In the genomic region with DNA sequence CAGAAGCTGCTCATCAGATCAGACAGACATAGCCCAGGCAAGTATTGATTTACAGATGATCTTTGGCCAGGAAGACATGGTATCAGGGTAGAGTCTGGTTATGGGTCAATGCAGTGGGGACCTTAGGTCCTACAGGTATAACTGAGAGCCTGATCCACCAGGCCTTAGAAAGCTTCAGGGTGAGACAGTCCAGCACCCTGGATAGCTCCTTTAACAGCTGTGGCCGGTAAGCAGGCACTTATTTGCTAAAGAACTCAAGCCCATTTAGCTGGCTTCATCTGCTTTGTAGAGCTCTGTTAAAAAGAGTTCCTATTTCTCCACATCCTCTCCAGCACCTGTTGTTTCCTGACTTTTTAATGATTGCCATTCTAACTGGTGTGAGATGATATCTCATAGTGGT, we compare ENCODE assay signal across 11 cellular contexts. TPM values are rescaled to one million over a fixed set of nuclear protein-coding genes. Genes with fewer than 3 reads are reported as not detected.
DNase-seq lines count a peak whose midpoint lies in the region; FAIRE-seq and TF ChIP-seq lines count a peak whose summit lies in the region.
"Had no signal": no experiment of that assay in that cellular context is flagged by ENCODE, and none has a peak within 500 bp of the region (broad histone marks: within the 10 kb centered on the region; RNA-seq: fewer than 3 reads in every experiment).

No MANE protein-coding gene starts in this region.

- H3K4me1 ChIP-seq in astrocyte (ENCODE audit: insufficient read depth, low read length) = no peaks in the 10 kb centered on the region
- H3K4me1 ChIP-seq: psoas muscle had no signal

- H3K27me3 ChIP-seq in astrocyte (ENCODE audit: insufficient read depth, low read length) (no peaks in the 10 kb centered on the region), kidney epithelial cell (ENCODE audit: control insufficient read depth, insufficient read depth, low read length) (no peaks in the 10 kb centered on the region)

- H3K36me3 Mint-ChIP-seq in astrocyte (ENCODE audit: low read depth, unreplicated experiment) = no peaks in the 10 kb centered on the region
- H3K36me3 Mint-ChIP-seq: stimulated activated memory B cell treated with anti-CD40 and anti-IgM and Interleukin-4, amounts not matched to agents 10 μg/mL and 1 μg/mL and 100 μg/mL, for 72 hours had no signal

- no peak for FAIRE-seq in astrocyte (lab: Jason Lieb, UNC)

- no peak overlapping the region for H3K27ac ChIP-seq in astrocyte (ENCODE audit: low read depth, low read length)
- H3K27ac ChIP-seq: psoas muscle had no signal

- H2AFZ ChIP-seq in astrocyte (ENCODE audit: low read depth, low read length) = no peak overlapping the region

- H3K79me2 ChIP-seq in astrocyte (ENCODE audit: insufficient read depth, low read length) = no peaks in the 10 kb centered on the region

- H3K36me3 ChIP-seq in astrocyte (ENCODE audit: insufficient read depth, low read length) = no peaks in the 10 kb centered on the region
- H3K36me3 ChIP-seq in kidney epithelial cell (ENCODE audit: control insufficient read depth, insufficient read depth, low read length) = no peaks in the 10 kb centered on the region

- DNase-seq in Daoy (ENCODE audit: low read depth) (peak; percentile 15), astrocyte (ENCODE audit: low read depth) (peak; percentile 26), kidney epithelial cell (ENCODE audit: low read depth) (peak; percentile 16), midbrain (lab: John Stamatoyannopoulos, UW) (no peak), NCI-H1092 treated with DMSO at 0.1 percent for 48 hours (lab: John Stamatoyannopoulos, UW) (no peak), NCI-H1930 (lab: John Stamatoyannopoulos, UW) (no peak)
- DNase-seq in Jurkat, Clone E6-1 (ENCODE audit: low read depth, low spot score) = peak; percentile 39
- no peak for DNase-seq in activated CD4-positive, CD25-positive, alpha-beta regulatory T cell (lab: John Stamatoyannopoulos, UW)
- DNase-seq: activated T-cell treated with anti-CD3 and anti-CD28 coated beads, Interleukin-2, amount 50 U/mL, for 72 hours; psoas muscle had no signal

- peaks cover 11% of the 10 kb centered on the region for H3K27me3 Mint-ChIP-seq in astrocyte (ENCODE audit: low read depth, unreplicated experiment)
- H3K27me3 Mint-ChIP-seq: stimulated activated memory B cell treated with anti-CD40 and anti-IgM and Interleukin-4, amounts not matched to agents 10 μg/mL and 1 μg/mL and 100 μg/mL, for 72 hours had no signal

- no peaks in the 10 kb centered on the region for H3K4me1 Mint-ChIP-seq in astrocyte (ENCODE audit: low read depth, unreplicated experiment)
- H3K4me1 Mint-ChIP-seq: stimulated activated memory B cell treated with anti-CD40 and anti-IgM and Interleukin-4, amounts not matched to agents 10 μg/mL and 1 μg/mL and 100 μg/mL, for 72 hours had no signal

- H3K4me3 Mint-ChIP-seq in astrocyte (ENCODE audit: unreplicated experiment) = no peak overlapping the region
- H3K4me3 Mint-ChIP-seq: activated T-cell treated with anti-CD3 and anti-CD28 coated beads, Interleukin-2, amount 50 U/mL, for 72 hours; stimulated activated memory B cell treated with anti-CD40 and anti-IgM and Interleukin-4, amounts not matched to agents 10 μg/mL and 1 μg/mL and 100 μg/mL, for 72 hours had no signal

- no peaks in the 10 kb centered on the region for H3K9me3 Mint-ChIP-seq in astrocyte (ENCODE audit: unreplicated experiment)
- H3K9me3 Mint-ChIP-seq: stimulated activated memory B cell treated with anti-CD40 and anti-IgM and Interleukin-4, amounts not matched to agents 10 μg/mL and 1 μg/mL and 100 μg/mL, for 72 hours had no signal

- no peak overlapping the region for H3K4me2 ChIP-seq in astrocyte (ENCODE audit: low read length)

- TF ChIP-seq CTCF in astrocyte (IDR thresholded peaks at IDR 0.05; ENCODE audit: insufficient read depth, low read depth, low read length) (no peak), kidney epithelial cell (IDR thresholded peaks at IDR 0.05; ENCODE audit: insufficient read depth, low read length, poor library complexity, severe bottlenecking) (no peak)

- H3K9me3 ChIP-seq in astrocyte (ENCODE audit: insufficient read depth, low read depth, low read length) = no peaks in the 10 kb centered on the region
- H3K9me3 ChIP-seq: psoas muscle had no signal

- H4K20me1 ChIP-seq in astrocyte (ENCODE audit: insufficient read depth, low read length) = no peaks in the 10 kb centered on the region

- no peak overlapping the region for H3K9ac ChIP-seq in astrocyte (ENCODE audit: low read length)

- H3K4me3 ChIP-seq in Jurkat, Clone E6-1 (ENCODE audit: low read length) = no peak overlapping the region
- H3K4me3 ChIP-seq in astrocyte (ENCODE audit: insufficient read depth, low read depth, low read length) (no peak overlapping the region), kidney epithelial cell (ENCODE audit: low read depth, low read length) (no peak overlapping the region)
- H3K4me3 ChIP-seq: psoas muscle had no signal

- no peak overlapping the region for H3K27ac Mint-ChIP-seq in astrocyte (ENCODE audit: unreplicated experiment)
- H3K27ac Mint-ChIP-seq: activated T-cell treated with anti-CD3 and anti-CD28 coated beads, Interleukin-2, amount 50 U/mL, for 72 hours; stimulated activated memory B cell treated with anti-CD40 and anti-IgM and Interleukin-4, amounts not matched to agents 10 μg/mL and 1 μg/mL and 100 μg/mL, for 72 hours had no signal

RNA-seq across cellular contexts. Expression of a gene that starts 39.6 kb away (rescaled TPM):
- not detected in 2 replicates for total RNA-seq in Daoy (2014; rRNA removed; shearing (Covaris generic))
- polyA plus RNA-seq in Jurkat, Clone E6-1 (2012; ENCODE audit: insufficient read depth, insufficient read length) = not detected
- total RNA-seq in astrocyte (0.05 TPM in 2 replicates), kidney epithelial cell (not detected in 2 replicates)

Comparison
In these comparisons a context has a peak if more than half of its experiments do, and no peak if none do; other contexts are left out.
1. DNase-seq: peak in Daoy (single experiment), Jurkat, Clone E6-1 (single experiment), astrocyte (single experiment) and kidney epithelial cell (single experiment); none in midbrain (single experiment), NCI-H1092 treated with DMSO at 0.1 percent for 48 hours (single experiment), activated CD4-positive, CD25-positive, alpha-beta regulatory T cell (0 of 4) and NCI-H1930 (0 of 2).